In the genomic region with DNA sequence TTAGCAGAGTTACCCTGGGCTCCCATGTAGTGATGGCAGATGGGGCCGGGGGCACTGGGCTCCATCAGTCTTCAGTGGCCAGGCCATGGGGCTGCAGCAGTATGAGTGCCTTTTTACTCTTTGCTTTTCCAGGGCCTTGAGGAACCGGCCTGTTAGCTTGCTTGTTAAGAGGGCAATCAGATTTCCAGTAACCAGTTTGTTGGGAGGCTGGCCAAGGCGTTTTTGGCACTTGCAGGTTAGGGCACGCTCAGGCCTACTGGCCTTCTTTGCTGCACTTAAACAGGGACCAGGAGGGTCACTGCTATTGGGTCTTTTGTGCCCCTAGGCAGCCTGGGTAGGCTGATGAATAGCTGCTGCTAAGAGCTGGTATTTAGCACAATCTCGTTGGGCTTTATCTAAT, we compare ENCODE assay signal across 24 cellular contexts.
"Had no signal": no experiment of that assay in that cellular context is flagged by ENCODE, and none has a peak within 500 bp of the region (broad histone marks: within the 10 kb centered on the region; RNA-seq: fewer than 3 reads in every experiment).

No MANE protein-coding gene starts in this region.

- ATAC-seq: effector memory CD8-positive, alpha-beta T cell; foreskin keratinocyte; gastroesophageal sphincter; heart left ventricle; left colon; left lobe of liver; naive thymus-derived CD4-positive, alpha-beta T cell had no signal

- H3K9me3 ChIP-seq: esophagus muscularis mucosa, gastroesophageal sphincter, heart left ventricle, left ventricle myocardium inferior had no signal

- H3K27ac Mint-ChIP-seq: dendritic cell treated with granulocyte-macrophage colony-stimulating factor and Interleukin-4, amounts not matched to agents 40 ng/mL and 50 ng/mL, for 4 days; effector memory CD8-positive, alpha-beta T cell; endodermal cell; immature natural killer cell; memory B cell; naive thymus-derived CD4-positive, alpha-beta T cell had no signal

- DNase-seq: effector CD8-positive, alpha-beta T cell; effector memory CD8-positive, alpha-beta T cell; endodermal cell; foreskin keratinocyte; heart left ventricle; hypothalamus; immature natural killer cell; islet precursor cell; kidney; kidney glomerular epithelial cell; left colon; left ventricle myocardium inferior; mammary epithelial cell; mesendoderm; midbrain; naive thymus-derived CD4-positive, alpha-beta T cell had no signal

- H3K9me3 Mint-ChIP-seq: endodermal cell had no signal

- H3K4me1 ChIP-seq: esophagus muscularis mucosa, foreskin keratinocyte, gastroesophageal sphincter, heart left ventricle, left ventricle myocardium inferior had no signal

- H3K4me1 Mint-ChIP-seq: endodermal cell, immature natural killer cell had no signal

- H3K27me3 Mint-ChIP-seq: dendritic cell treated with granulocyte-macrophage colony-stimulating factor and Interleukin-4, amounts not matched to agents 40 ng/mL and 50 ng/mL, for 4 days had no signal

- H3K4me3 Mint-ChIP-seq: dendritic cell treated with granulocyte-macrophage colony-stimulating factor and Interleukin-4, amounts not matched to agents 40 ng/mL and 50 ng/mL, for 4 days; effector memory CD8-positive, alpha-beta T cell; endodermal cell; memory B cell; naive thymus-derived CD4-positive, alpha-beta T cell had no signal

- H3K27ac ChIP-seq: coronary artery, esophagus muscularis mucosa, foreskin keratinocyte, gastroesophageal sphincter, heart left ventricle, hepatocyte, left ventricle myocardium inferior had no signal

- H3K4me3 ChIP-seq: coronary artery, esophagus muscularis mucosa, gastroesophageal sphincter, heart left ventricle, hepatocyte, left ventricle myocardium inferior, lung had no signal

- H3K36me3 ChIP-seq: esophagus muscularis mucosa, gastroesophageal sphincter, heart left ventricle, left ventricle myocardium inferior had no signal

- H3K36me3 Mint-ChIP-seq: immature natural killer cell, memory B cell had no signal

- H3K27me3 ChIP-seq: esophagus muscularis mucosa, foreskin keratinocyte, gastroesophageal sphincter, heart left ventricle, hepatocyte had no signal
